8 cellular contexts compared by ENCODE assay signal in the genomic region with DNA sequence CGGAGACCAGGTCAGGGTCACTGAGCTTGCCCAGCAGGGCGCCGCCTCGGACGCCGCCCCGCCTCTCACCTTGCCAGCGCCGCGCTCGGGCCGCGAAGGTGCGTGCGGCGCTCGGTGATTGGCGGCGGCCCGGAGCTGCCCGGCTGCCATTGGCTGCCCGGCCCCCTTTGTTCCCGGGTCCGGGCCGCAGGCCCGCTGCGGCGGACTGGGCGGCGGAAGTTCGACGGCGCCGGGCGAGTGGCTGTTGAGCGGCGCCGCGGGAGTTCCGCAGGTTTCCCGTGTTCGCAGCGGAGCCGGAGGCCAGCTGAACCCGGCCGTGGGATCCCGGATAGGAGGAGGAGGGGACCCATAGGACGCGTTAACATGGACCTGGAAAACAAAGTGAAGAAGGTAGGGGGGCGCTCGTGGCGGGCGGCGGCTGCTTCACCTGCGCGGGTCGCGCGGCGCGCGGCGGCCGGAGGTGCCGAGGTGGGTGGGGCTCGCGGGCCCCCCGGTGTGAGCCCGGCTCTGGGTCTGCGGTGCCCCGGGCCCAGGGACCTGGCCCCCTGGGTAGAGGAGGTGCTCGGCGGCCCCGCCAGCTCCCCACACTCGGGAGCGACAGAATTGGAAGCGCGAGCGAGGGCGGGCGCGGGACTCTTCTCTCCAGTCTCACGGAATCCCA. TPM values are rescaled to one million over a fixed set of nuclear protein-coding genes. Genes with fewer than 3 reads are reported as not detected.
A peak's percentile ranks its signal among the peaks of the same experiment; 100 is the strongest.
DNase-seq lines count a peak whose midpoint lies in the region; ATAC-seq, FAIRE-seq and TF ChIP-seq lines count a peak whose summit lies in the region.

A gene with protein sequence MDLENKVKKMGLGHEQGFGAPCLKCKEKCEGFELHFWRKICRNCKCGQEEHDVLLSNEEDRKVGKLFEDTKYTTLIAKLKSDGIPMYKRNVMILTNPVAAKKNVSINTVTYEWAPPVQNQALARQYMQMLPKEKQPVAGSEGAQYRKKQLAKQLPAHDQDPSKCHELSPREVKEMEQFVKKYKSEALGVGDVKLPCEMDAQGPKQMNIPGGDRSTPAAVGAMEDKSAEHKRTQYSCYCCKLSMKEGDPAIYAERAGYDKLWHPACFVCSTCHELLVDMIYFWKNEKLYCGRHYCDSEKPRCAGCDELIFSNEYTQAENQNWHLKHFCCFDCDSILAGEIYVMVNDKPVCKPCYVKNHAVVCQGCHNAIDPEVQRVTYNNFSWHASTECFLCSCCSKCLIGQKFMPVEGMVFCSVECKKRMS (plus strand): TSS at position 195 of the 661 bp plus-strand sequence. CDS start 169 bp downstream, at position 364.

- H3K27me3 ChIP-seq in HCT116 (ENCODE audit: insufficient read depth, low read length) (no peaks in the 10 kb centered on the region), bronchial epithelial cell (ENCODE audit: control insufficient read depth, insufficient read depth, low read length) (no peaks in the 10 kb centered on the region), layer of hippocampus (ENCODE audit: control insufficient read depth, insufficient read depth, low read length) (peaks cover 6% of the 10 kb centered on the region)

- H4K20me1 ChIP-seq in HCT116 (ENCODE audit: insufficient read depth) = no peaks in the 10 kb centered on the region

- DNase-seq in HCT116 (ENCODE audit: low read depth, low spot score) (peak; percentile 70), NB4 (ENCODE audit: low read depth) (no peak), bronchial epithelial cell (ENCODE audit: low read depth) (peak; percentile 65), NCI-H1694 treated with DMSO at 0.1 percent for 48 hours (lab: John Stamatoyannopoulos, UW) (no peak)
- DNase-seq in stimulated activated CD4-positive, alpha-beta T cell treated with anti-CD3 and anti-CD28 coated beads, Interleukin-4, amount 100 ng/mL, for 1 hour = peak; percentile 69

- H3K36me3 ChIP-seq in HCT116 (ENCODE audit: control insufficient read depth in 1 of 2, insufficient read depth in 2 of 2, low read length in 2 of 2) = no peaks in the 10 kb centered on the region
- no peaks in the 10 kb centered on the region for H3K36me3 ChIP-seq in bronchial epithelial cell (ENCODE audit: control insufficient read depth, insufficient read depth, low read length)

- H3K9me2 ChIP-seq in HCT116 (ENCODE audit: insufficient read depth) = no peaks in the 10 kb centered on the region

- no TSS peak for BruUV-seq in HCT116 (replicated peaks; lab: Mats Ljungman, UMichigan)

- peak within 1 kb of the TSS; percentile 90 for H3K9ac ChIP-seq in HCT116 (ENCODE audit: low read length)

- RAD21 ChIA-PET in HCT116 (lab: Charles Lee; ENCODE audit: low non-redundant PET in 1 of 2, low total read pairs in 2 of 2, uncharacterized antibody in 2 of 2, unreplicated experiment in 2 of 2) = no interaction called here

- ATAC-seq in HCT116 = peak; percentile 91

- intact Hi-C loops in HCT116 (cut with micrococcal nuclease) = no loop called here

- peaks cover 48% of the 10 kb centered on the region for H3K79me2 ChIP-seq in HCT116 (ENCODE audit: insufficient read depth, low read length)

- no peak for FAIRE-seq in bronchial epithelial cell (lab: Jason Lieb, UNC)

- CTCF ChIA-PET in HCT116 (lab: Charles Lee) = interaction anchor here (0.8 to 2.4 kb wide), 4 partner anchors 9 to 380 kb away, joined by 3 to 12 read pairs (median 3); no protein-coding TSS in a partner anchor

- POLR2A ChIA-PET in HCT116 (lab: Charles Lee) = interaction anchor here (0.8 to 3.3 kb wide), 8 partner anchors 9 to 315 kb away, joined by 3 to 15 read pairs (median 4); no protein-coding TSS in a partner anchor

- H3K4me1 ChIP-seq in HCT116 (ENCODE audit: control insufficient read depth in 1 of 2, insufficient read depth in 2 of 2, low read length in 2 of 2) = peaks cover 40 to 49% of the 10 kb centered on the region in 2 experiments

- TF ChIP-seq CTCF in GM12875 (IDR thresholded peaks at IDR 0.05; ENCODE audit: borderline replicate concordance, insufficient read depth, low read depth, low read length) = no peak
- TF ChIP-seq CTCF in HCT116 (IDR thresholded peaks at IDR 0.05 in 2 of 3, conservative IDR thresholded peaks at IDR 0.05 in 1 of 3; ENCODE audit: borderline replicate concordance in 1 of 3, insufficient read depth in 1 of 3, low read depth in 2 of 3, low read length in 2 of 3) = no peak
- no peak for TF ChIP-seq CTCF in NB4 (IDR thresholded peaks at IDR 0.05; ENCODE audit: low read depth, low read length)
- no peak; the same call in none of the 2 replicates for TF ChIP-seq CTCF in VCaP (conservative IDR thresholded peaks at IDR 0.05)
- TF ChIP-seq CTCF in bronchial epithelial cell (IDR thresholded peaks at IDR 0.05; ENCODE audit: insufficient read depth, low read length, severe bottlenecking) = no peak

- no peak for TF ChIP-seq POLR2A in HCT116 (IDR thresholded peaks at IDR 0.05; ENCODE audit: borderline replicate concordance, extremely low read depth, insufficient read depth, insufficient read length)
- TF ChIP-seq POLR2A in NB4 (IDR thresholded peaks at IDR 0.05; ENCODE audit: extremely low read depth, insufficient read length) = no peak

- peak within 1 kb of the TSS; percentile 82 for H3K4me2 ChIP-seq in HCT116 (ENCODE audit: low read length)

- H3K4me3 ChIP-seq in GM12875 (ENCODE audit: low read depth, low read length) (peak within 1 kb of the TSS; percentile 89), HCT116 (replicated peaks in 1 of 2; ENCODE audit: low read depth in 1 of 2, low read length in 2 of 2) (peak within 1 kb of the TSS; percentile 76 to 91), NB4 (ENCODE audit: low read depth, low read length) (peak within 1 kb of the TSS; percentile 22), bronchial epithelial cell (ENCODE audit: low read depth, low read length) (peak within 1 kb of the TSS; percentile 64)

- peak within 1 kb of the TSS; percentile 86 for H2AFZ ChIP-seq in HCT116 (ENCODE audit: low read depth, low read length, poor library complexity, severe bottlenecking)

- no peaks in the 10 kb centered on the region for H3K9me3 ChIP-seq in HCT116 (ENCODE audit: control insufficient read depth in 1 of 2, insufficient read depth in 1 of 2, low read depth in 1 of 2, low read length in 2 of 2)

- H3K27ac ChIP-seq in HCT116 (ENCODE audit: low read depth, low read length) (peak within 1 kb of the TSS; percentile 86), VCaP (peak within 1 kb of the TSS; percentile 77), layer of hippocampus (ENCODE audit: low read depth, low read length) (peak within 1 kb of the TSS; percentile 47)

- TF ChIP-seq RAD21 in HCT116 (IDR thresholded peaks at IDR 0.05; ENCODE audit: low read depth) = no peak

TF ChIP-seq in HCT116, 20 proteins besides CTCF, POLR2A, EP300 and RAD21 (continues in another document):
- TF ChIP-seq, protein P1, sequence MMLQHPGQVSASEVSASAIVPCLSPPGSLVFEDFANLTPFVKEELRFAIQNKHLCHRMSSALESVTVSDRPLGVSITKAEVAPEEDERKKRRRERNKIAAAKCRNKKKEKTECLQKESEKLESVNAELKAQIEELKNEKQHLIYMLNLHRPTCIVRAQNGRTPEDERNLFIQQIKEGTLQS (IDR thresholded peaks at IDR 0.05) = no peak
- TF ChIP-seq EZH2phosphoT487 (IDR thresholded peaks at IDR 0.05; ENCODE audit: borderline replicate concordance) (no peak), SIN3A (IDR thresholded peaks at IDR 0.05; ENCODE audit: low read depth) (peak; percentile 8; the same call in 1 of the 2 replicates), SRF (IDR thresholded peaks at IDR 0.05; ENCODE audit: low read depth) (no peak), ZNF274 (IDR thresholded peaks at IDR 0.05; ENCODE audit: low read depth, low read length) (no peak), FOSL1 (IDR thresholded peaks at IDR 0.05; ENCODE audit: low read depth) (no peak), ELF1 (IDR thresholded peaks at IDR 0.05; ENCODE audit: borderline replicate concordance, low read depth) (no peak), SP1 (IDR thresholded peaks at IDR 0.05; ENCODE audit: low read depth) (peak; percentile 40; the same call in 1 of the 2 replicates), POLR2AphosphoS5 (IDR thresholded peaks at IDR 0.05; ENCODE audit: low read depth, low read length) (peak; percentile 91), CBX3 (IDR thresholded peaks at IDR 0.05; ENCODE audit: low read depth) (no peak; the same call in none of the 2 replicates), EZH2 (IDR thresholded peaks at IDR 0.05) (no peak)
- TF ChIP-seq, protein P2, sequence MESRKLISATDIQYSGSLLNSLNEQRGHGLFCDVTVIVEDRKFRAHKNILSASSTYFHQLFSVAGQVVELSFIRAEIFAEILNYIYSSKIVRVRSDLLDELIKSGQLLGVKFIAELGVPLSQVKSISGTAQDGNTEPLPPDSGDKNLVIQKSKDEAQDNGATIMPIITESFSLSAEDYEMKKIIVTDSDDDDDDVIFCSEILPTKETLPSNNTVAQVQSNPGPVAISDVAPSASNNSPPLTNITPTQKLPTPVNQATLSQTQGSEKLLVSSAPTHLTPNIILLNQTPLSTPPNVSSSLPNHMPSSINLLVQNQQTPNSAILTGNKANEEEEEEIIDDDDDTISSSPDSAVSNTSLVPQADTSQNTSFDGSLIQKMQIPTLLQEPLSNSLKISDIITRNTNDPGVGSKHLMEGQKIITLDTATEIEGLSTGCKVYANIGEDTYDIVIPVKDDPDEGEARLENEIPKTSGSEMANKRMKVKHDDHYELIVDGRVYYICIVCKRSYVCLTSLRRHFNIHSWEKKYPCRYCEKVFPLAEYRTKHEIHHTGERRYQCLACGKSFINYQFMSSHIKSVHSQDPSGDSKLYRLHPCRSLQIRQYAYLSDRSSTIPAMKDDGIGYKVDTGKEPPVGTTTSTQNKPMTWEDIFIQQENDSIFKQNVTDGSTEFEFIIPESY (IDR thresholded peaks at IDR 0.05; ENCODE audit: extremely low read depth, insufficient replicate concordance, low read length) = no peak
- TF ChIP-seq, protein P3, sequence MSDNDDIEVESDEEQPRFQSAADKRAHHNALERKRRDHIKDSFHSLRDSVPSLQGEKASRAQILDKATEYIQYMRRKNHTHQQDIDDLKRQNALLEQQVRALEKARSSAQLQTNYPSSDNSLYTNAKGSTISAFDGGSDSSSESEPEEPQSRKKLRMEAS (IDR thresholded peaks at IDR 0.05) = peak; percentile 42

RNA-seq across cellular contexts. Expression of the gene that starts here (rescaled TPM):
- total RNA-seq in HCT116 (2021; ENCODE audit: unreplicated experiment) = 129 TPM
- polyA plus RNA-seq in HCT116 (2012) = 122 and 129 TPM in 2 replicates
- 276 and 348 TPM in 2 replicates for total RNA-seq in bronchial epithelial cell

Comparison
In these comparisons a context has a peak if more than half of its experiments do, and no peak if none do; other contexts are left out.
1. H3K4me3 ChIP-seq: peak in every context shown above with its lines; median percentile 89 in GM12875; 84 in HCT116; 64 in bronchial epithelial cell; 22 in NB4.
2. DNase-seq: peak in HCT116 (single experiment), bronchial epithelial cell (single experiment) and stimulated activated CD4-positive, alpha-beta T cell treated with anti-CD3 and anti-CD28 coated beads, Interleukin-4, amount 100 ng/mL, for 1 hour (single experiment); none in NB4 (single experiment) and NCI-H1694 treated with DMSO at 0.1 percent for 48 hours (single experiment).
3. Peak in every context shown above with its lines, with median percentiles within 50 percentile points of each other: H3K27ac ChIP-seq.